25 cellular contexts compared by ENCODE assay signal in the genomic region with DNA sequence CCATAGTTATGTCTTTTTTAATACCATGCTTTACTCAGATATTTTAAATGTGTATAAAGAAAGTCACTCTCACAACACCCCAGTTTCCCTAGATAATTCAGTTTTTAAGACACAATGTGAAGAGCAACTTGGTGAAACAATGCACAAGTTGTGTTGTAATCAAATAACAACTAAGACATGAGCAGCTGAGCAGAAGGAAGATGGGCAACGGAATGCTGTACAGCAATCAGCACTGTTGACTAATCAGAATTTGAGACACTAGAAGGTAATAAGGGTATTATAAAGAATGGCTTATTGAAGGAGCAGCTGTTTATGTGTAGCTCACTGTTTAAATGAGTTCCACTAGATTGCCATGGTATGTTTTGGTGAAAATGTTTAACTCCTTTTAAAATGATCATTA.
A peak's percentile ranks its signal among the peaks of the same experiment; 100 is the strongest.
DNase-seq lines count a peak whose midpoint lies in the region; ATAC-seq, FAIRE-seq and TF ChIP-seq lines count a peak whose summit lies in the region.
"Had no signal": no experiment of that assay in that cellular context is flagged by ENCODE, and none has a peak within 500 bp of the region (broad histone marks: within the 10 kb centered on the region; RNA-seq: fewer than 3 reads in every experiment).

No MANE protein-coding gene starts in this region.

- no peaks in the 10 kb centered on the region for H3K36me3 Mint-ChIP-seq in nephron progenitor cell (ENCODE audit: low read depth)
- H3K36me3 Mint-ChIP-seq in naive thymus-derived CD8-positive, alpha-beta T cell, result no peaks in the 10 kb centered on the region
- H3K36me3 Mint-ChIP-seq: CD8-positive, alpha-beta T cell; IgD-negative memory B cell had no signal

- no peaks in the 10 kb centered on the region for H3K27me3 Mint-ChIP-seq in nephron progenitor cell (ENCODE audit: low read depth, poor library complexity)
- H3K27me3 Mint-ChIP-seq in naive thymus-derived CD8-positive, alpha-beta T cell, result no peaks in the 10 kb centered on the region
- H3K27me3 Mint-ChIP-seq: B cell, IgD-negative memory B cell had no signal

- no peak overlapping the region for H3K4me3 Mint-ChIP-seq in nephron progenitor cell
- H3K4me3 Mint-ChIP-seq in naive thymus-derived CD8-positive, alpha-beta T cell, result no peak overlapping the region
- H3K4me3 Mint-ChIP-seq: B cell; CD8-positive, alpha-beta T cell; IgD-negative memory B cell; T-helper 1 cell treated with Interleukin-12 subunit alpha and Interleukin-12 subunit beta and Interleukin-4 antibody, amounts not matched to agents 30 μg/mL and 1 μg/mL, for 36 hours had no signal

- DNase-seq in NCI-H524 treated with DMSO at 0.1 percent for 48 hours (lab: John Stamatoyannopoulos, UW), result peak; percentile 30
- peak; percentile 58 for DNase-seq in SK-MEL-5 (ENCODE audit: low read depth, low spot score)
- DNase-seq in nephron progenitor cell, result no peak
- DNase-seq in frontal cortex (ENCODE audit: low spot score in 2 of 2), result no peak
- no peak for DNase-seq in Right ventricle myocardium superior
- no peak for DNase-seq in naive thymus-derived CD8-positive, alpha-beta T cell
- DNase-seq: CD8-positive, alpha-beta T cell; DMS153; GOT3; NCI-H1048; NCI-H1694 treated with DMSO at 0.1 percent for 48 hours; NCI-H2081; NCI-H2171 treated with DMSO at 0.1 percent for 48 hours; NCI-H345; NCI-H510A treated with DMSO at 0.1 percent for 48 hours; NCI-H774; PC-9; SK-N-SH; SW 1271 had no signal

- H3K27ac Mint-ChIP-seq in nephron progenitor cell, result peak overlapping the region; percentile 79
- H3K27ac Mint-ChIP-seq in naive thymus-derived CD8-positive, alpha-beta T cell, result no peak overlapping the region
- H3K27ac Mint-ChIP-seq: B cell; CD8-positive, alpha-beta T cell; IgD-negative memory B cell; T-helper 1 cell treated with Interleukin-12 subunit alpha and Interleukin-12 subunit beta and Interleukin-4 antibody, amounts not matched to agents 30 μg/mL and 1 μg/mL, for 36 hours had no signal

- no peak for TF ChIP-seq CTCF in nephron progenitor cell (IDR thresholded peaks at IDR 0.05)

- POLR2A ChIA-PET in naive thymus-derived CD8-positive, alpha-beta T cell (lab: Charles Lee), result no interaction called here

- in situ Hi-C loops in SK-MEL-5 (cut with HindIII; ENCODE audit: low pct_unique_long_range_greater_than_20kb, low sequenced_read_pairs), result no loop called here

- no peaks in the 10 kb centered on the region for H3K9me3 Mint-ChIP-seq in nephron progenitor cell
- peaks cover 0 to 4% (median 0%) of the 10 kb centered on the region in 9 donors for H3K9me3 Mint-ChIP-seq in naive thymus-derived CD8-positive, alpha-beta T cell
- H3K9me3 Mint-ChIP-seq: CD8-positive, alpha-beta T cell; T-helper 1 cell treated with Interleukin-12 subunit alpha and Interleukin-12 subunit beta and Interleukin-4 antibody, amounts not matched to agents 30 μg/mL and 1 μg/mL, for 36 hours had no signal

- FAIRE-seq in frontal cortex (lab: Jason Lieb, UNC), result no peak
- FAIRE-seq: G401.6 had no signal

- peaks cover 63% of the 10 kb centered on the region for H3K4me1 Mint-ChIP-seq in nephron progenitor cell
- H3K4me1 Mint-ChIP-seq in naive thymus-derived CD8-positive, alpha-beta T cell, result no peaks in the 10 kb centered on the region
- H3K4me1 Mint-ChIP-seq: B cell, IgD-negative memory B cell had no signal

- ATAC-seq in Right ventricle myocardium superior (ENCODE audit: poor library complexity) (no peak), HG02763 (IDR thresholded peaks at IDR 0.05; ENCODE audit: unreplicated experiment) (no peak)
- ATAC-seq in naive thymus-derived CD8-positive, alpha-beta T cell, result no peak
- ATAC-seq: CD8-positive, alpha-beta T cell; Right ventricle myocardium inferior had no signal

- intact Hi-C loops in Right ventricle myocardium superior (cut with DNase I), result no loop called here

Comparison
In these comparisons a context has a peak if more than half of its experiments do, and no peak if none do; other contexts are left out.
1. DNase-seq: peak in NCI-H524 treated with DMSO at 0.1 percent for 48 hours (single experiment) and SK-MEL-5 (single experiment); none in nephron progenitor cell (single experiment), frontal cortex (0 of 2), Right ventricle myocardium superior (single experiment) and naive thymus-derived CD8-positive, alpha-beta T cell (0 of 10).